In genomic region chr9:33722359-33722675, GRCh38 we compare ENCODE assay signal across 12 cellular contexts.
"Had no signal": no experiment of that assay in that cellular context is flagged by ENCODE, and none has a peak within 500 bp of the region (broad histone marks: within the 10 kb centered on the region; RNA-seq: fewer than 3 reads in every experiment).

No MANE protein-coding gene starts in this region.

- H3K4me3 Mint-ChIP-seq: activated naive CD4-positive, alpha-beta T cell treated with anti-CD3 and anti-CD28 coated beads for 36 hours; activated naive CD8-positive, alpha-beta T cell treated with anti-CD3 and anti-CD28 coated beads, Interleukin-2, amount 10 ng/mL, durations not matched to agents 7 days and 5 days; activated T-cell treated with anti-CD3 and anti-CD28 coated beads, Interleukin-2, amount 50 U/mL, for 72 hours; naive thymus-derived CD8-positive, alpha-beta T cell; T-helper 1 cell treated with Interleukin-12 subunit alpha and Interleukin-12 subunit beta and Interleukin-4 antibody, amounts not matched to agents 30 μg/mL and 1 μg/mL, for 36 hours had no signal

- H3K27me3 ChIP-seq: gastroesophageal sphincter, uterus had no signal

- H3K27ac ChIP-seq: coronary artery, gastroesophageal sphincter, heart left ventricle, parathyroid adenoma, skin epidermis, stomach, uterus had no signal

- H3K36me3 Mint-ChIP-seq: activated naive CD8-positive, alpha-beta T cell treated with anti-CD3 and anti-CD28 coated beads, Interleukin-2, amount 10 ng/mL, durations not matched to agents 7 days and 5 days had no signal

- H3K4me3 ChIP-seq: coronary artery, gastroesophageal sphincter, heart left ventricle, skin epidermis, stomach, uterus had no signal

- H3K9me3 Mint-ChIP-seq: activated naive CD8-positive, alpha-beta T cell treated with anti-CD3 and anti-CD28 coated beads, Interleukin-2, amount 10 ng/mL, durations not matched to agents 7 days and 5 days; activated T-cell treated with anti-CD3 and anti-CD28 coated beads, Interleukin-2, amount 50 U/mL, for 72 hours; T-helper 1 cell treated with Interleukin-12 subunit alpha and Interleukin-12 subunit beta and Interleukin-4 antibody, amounts not matched to agents 30 μg/mL and 1 μg/mL, for 36 hours had no signal

- H3K79me2 ChIP-seq: parathyroid adenoma had no signal

- H3K4me1 ChIP-seq: parathyroid adenoma had no signal

- H3K36me3 ChIP-seq: gastroesophageal sphincter, heart left ventricle, stomach, uterus had no signal

- H3K27ac Mint-ChIP-seq: activated naive CD4-positive, alpha-beta T cell treated with anti-CD3 and anti-CD28 coated beads for 36 hours; activated naive CD8-positive, alpha-beta T cell treated with anti-CD3 and anti-CD28 coated beads, Interleukin-2, amount 10 ng/mL, durations not matched to agents 7 days and 5 days; activated T-cell treated with anti-CD3 and anti-CD28 coated beads, Interleukin-2, amount 50 U/mL, for 72 hours; T-helper 1 cell treated with Interleukin-12 subunit alpha and Interleukin-12 subunit beta and Interleukin-4 antibody, amounts not matched to agents 30 μg/mL and 1 μg/mL, for 36 hours had no signal

- H3K9ac ChIP-seq: parathyroid adenoma had no signal

- H3K9me3 ChIP-seq: stomach, uterus had no signal
